Comparison of ENCODE assay signal across 11 cellular contexts in genomic region chr16:84507011-84507982, GRCh38. TPM values are rescaled to one million over a fixed set of nuclear protein-coding genes. Genes with fewer than 3 reads are reported as not detected.
A peak's percentile ranks its signal among the peaks of the same experiment; 100 is the strongest.
DNase-seq lines count a peak whose midpoint lies in the region; ATAC-seq and TF ChIP-seq lines count a peak whose summit lies in the region.
"Had no signal": no experiment of that assay in that cellular context is flagged by ENCODE, and none has a peak within 500 bp of the region (broad histone marks: within the 10 kb centered on the region; RNA-seq: fewer than 3 reads in every experiment).

No MANE protein-coding gene starts in this region.

- H3K9me3 Mint-ChIP-seq in natural killer cell treated with Interleukin-12 subunit alpha and Interleukin-12 subunit beta and Interleukin-15 and Interleukin-18, amount 100 ng/mL, for 72 hours, result no peaks in the 10 kb centered on the region
- H3K9me3 Mint-ChIP-seq in natural killer cell, result no peaks in the 10 kb centered on the region
- H3K9me3 Mint-ChIP-seq in activated naive CD8-positive, alpha-beta T cell (ENCODE audit: low read depth), result no peaks in the 10 kb centered on the region
- no peaks in the 10 kb centered on the region for H3K9me3 Mint-ChIP-seq in stimulated activated naive CD8-positive, alpha-beta T cell treated with anti-CD3 and anti-CD28 coated beads, Interleukin-15, amount 100 ng/mL, for 72 hours

- H3K36me3 ChIP-seq in thyroid gland, result no peaks in the 10 kb centered on the region
- H3K36me3 ChIP-seq: cardiac muscle cell, gastrocnemius medialis had no signal

- no peak overlapping the region for H3K27ac ChIP-seq in thyroid gland
- H3K27ac ChIP-seq: cardiac muscle cell, gastrocnemius medialis had no signal

- no peak for TF ChIP-seq CTCF in natural killer cell (IDR thresholded peaks at IDR 0.05)
- TF ChIP-seq CTCF in GM10266 (IDR thresholded peaks at IDR 0.05; ENCODE audit: control insufficient read depth, insufficient read depth, low read depth, missing control alignments), result no peak
- no peak for TF ChIP-seq CTCF in thyroid gland (IDR thresholded peaks at IDR 0.05)

- ATAC-seq in natural killer cell treated with Interleukin-12 subunit alpha and Interleukin-12 subunit beta and Interleukin-15 and Interleukin-18, amount 100 ng/mL, for 72 hours, result peak in 1 of 2 donors; percentile 4
- ATAC-seq in natural killer cell, result no peak
- ATAC-seq in stimulated activated naive CD8-positive, alpha-beta T cell treated with anti-CD3 and anti-CD28 coated beads, Interleukin-15, amount 100 ng/mL, for 72 hours, result no peak
- ATAC-seq: gastrocnemius medialis had no signal

- intact Hi-C loops in natural killer cell (cut with micrococcal nuclease), result loop anchor here (5.0 kb wide), 1 partner anchor 550 kb away; no protein-coding TSS in a partner anchor
- intact Hi-C loops in thyroid gland (cut with DNase I), result no loop called here

- WGBS in thyroid gland, 2 donors, result 83 to 85% methylated on average over 26 to 27 of the region's 27 CpGs

- no peak for DNase-seq in natural killer cell treated with Interleukin-12 subunit alpha and Interleukin-12 subunit beta and Interleukin-15 and Interleukin-18, amount 100 ng/mL, for 72 hours (ENCODE audit: low spot score)
- DNase-seq in natural killer cell (no peak), NCI-H1694 treated with DMSO at 0.1 percent for 48 hours (lab: John Stamatoyannopoulos, UW) (peak; percentile 18), NCI-H226 (no peak), GM10266 (ENCODE audit: extremely low spot score) (no peak), thyroid gland (no peak)
- DNase-seq in stimulated activated naive CD8-positive, alpha-beta T cell treated with anti-CD3 and anti-CD28 coated beads, Interleukin-15, amount 100 ng/mL, for 72 hours, result peak in 1 of 2 donors; percentile 37
- DNase-seq: NCI-H774 had no signal

- TF ChIP-seq POLR2A in thyroid gland (IDR thresholded peaks at IDR 0.05), result no peak

- no peak overlapping the region for H3K4me3 ChIP-seq in thyroid gland (replicated peaks in 1 of 3)
- H3K4me3 ChIP-seq: cardiac muscle cell, gastrocnemius medialis had no signal

- peaks cover 6 to 7% of the 10 kb centered on the region in 2 donors for H3K27me3 Mint-ChIP-seq in natural killer cell treated with Interleukin-12 subunit alpha and Interleukin-12 subunit beta and Interleukin-15 and Interleukin-18, amount 100 ng/mL, for 72 hours
- peaks cover 0 to 9% of the 10 kb centered on the region in 2 donors for H3K27me3 Mint-ChIP-seq in natural killer cell (ENCODE audit: low read depth in 2 of 2)
- H3K27me3 Mint-ChIP-seq in activated naive CD8-positive, alpha-beta T cell, result no peaks in the 10 kb centered on the region
- no peaks in the 10 kb centered on the region for H3K27me3 Mint-ChIP-seq in stimulated activated naive CD8-positive, alpha-beta T cell treated with anti-CD3 and anti-CD28 coated beads, Interleukin-15, amount 100 ng/mL, for 72 hours

- H3K27ac Mint-ChIP-seq in natural killer cell treated with Interleukin-12 subunit alpha and Interleukin-12 subunit beta and Interleukin-15 and Interleukin-18, amount 100 ng/mL, for 72 hours, result peak overlapping the region; percentile 89 to 90
- peak overlapping the region in 1 of 2 donors; percentile 59 for H3K27ac Mint-ChIP-seq in natural killer cell
- H3K27ac Mint-ChIP-seq in activated naive CD8-positive, alpha-beta T cell, result peak overlapping the region; percentile 83
- peak overlapping the region in 1 of 2 donors; percentile 91 for H3K27ac Mint-ChIP-seq in stimulated activated naive CD8-positive, alpha-beta T cell treated with anti-CD3 and anti-CD28 coated beads, Interleukin-15, amount 100 ng/mL, for 72 hours

- no peaks in the 10 kb centered on the region for H3K36me3 Mint-ChIP-seq in natural killer cell treated with Interleukin-12 subunit alpha and Interleukin-12 subunit beta and Interleukin-15 and Interleukin-18, amount 100 ng/mL, for 72 hours
- no peaks in the 10 kb centered on the region for H3K36me3 Mint-ChIP-seq in natural killer cell
- no peaks in the 10 kb centered on the region for H3K36me3 Mint-ChIP-seq in activated naive CD8-positive, alpha-beta T cell

- no peaks in the 10 kb centered on the region for H3K27me3 ChIP-seq in thyroid gland
- H3K27me3 ChIP-seq: cardiac muscle cell, gastrocnemius medialis had no signal

- no peaks in the 10 kb centered on the region for H3K9me3 ChIP-seq in thyroid gland
- H3K9me3 ChIP-seq: gastrocnemius medialis had no signal

- H3K4me1 Mint-ChIP-seq in natural killer cell treated with Interleukin-12 subunit alpha and Interleukin-12 subunit beta and Interleukin-15 and Interleukin-18, amount 100 ng/mL, for 72 hours (ENCODE audit: low read depth in 2 of 2), result peaks cover 30 to 34% of the 10 kb centered on the region in 2 donors
- peaks cover 5 to 37% of the 10 kb centered on the region in 2 donors for H3K4me1 Mint-ChIP-seq in natural killer cell
- peaks cover 55% of the 10 kb centered on the region for H3K4me1 Mint-ChIP-seq in activated naive CD8-positive, alpha-beta T cell (ENCODE audit: low read depth)
- H3K4me1 Mint-ChIP-seq in stimulated activated naive CD8-positive, alpha-beta T cell treated with anti-CD3 and anti-CD28 coated beads, Interleukin-15, amount 100 ng/mL, for 72 hours, result peaks cover 83% of the 10 kb centered on the region

- H3K4me3 Mint-ChIP-seq in natural killer cell treated with Interleukin-12 subunit alpha and Interleukin-12 subunit beta and Interleukin-15 and Interleukin-18, amount 100 ng/mL, for 72 hours, result peak overlapping the region; percentile 85
- H3K4me3 Mint-ChIP-seq in natural killer cell, result no peak overlapping the region
- peak overlapping the region; percentile 54 for H3K4me3 Mint-ChIP-seq in activated naive CD8-positive, alpha-beta T cell
- H3K4me3 Mint-ChIP-seq in stimulated activated naive CD8-positive, alpha-beta T cell treated with anti-CD3 and anti-CD28 coated beads, Interleukin-15, amount 100 ng/mL, for 72 hours, result peak overlapping the region; percentile 64 to 89

- peaks cover 12 to 13% of the 10 kb centered on the region in 2 donors for H3K4me1 ChIP-seq in thyroid gland

RNA-seq across cellular contexts. Expression of gene MEAK7, which starts 2.8 kb away (rescaled TPM):
- 10 to 100 TPM in 1 of 2 donors, 1 to 10 TPM in 1; 9.4 to 10.0 TPM for total RNA-seq in natural killer cell treated with Interleukin-12 subunit alpha and Interleukin-12 subunit beta and Interleukin-15 and Interleukin-18, amount 100 ng/mL, for 72 hours
- total RNA-seq in natural killer cell (1 to 10 TPM; 4.8 to 8.5 (median 4.8) TPM), thyroid gland (10 to 100 TPM; 14.5 to 19.2 (median 16.3) TPM)
